In the genomic region with DNA sequence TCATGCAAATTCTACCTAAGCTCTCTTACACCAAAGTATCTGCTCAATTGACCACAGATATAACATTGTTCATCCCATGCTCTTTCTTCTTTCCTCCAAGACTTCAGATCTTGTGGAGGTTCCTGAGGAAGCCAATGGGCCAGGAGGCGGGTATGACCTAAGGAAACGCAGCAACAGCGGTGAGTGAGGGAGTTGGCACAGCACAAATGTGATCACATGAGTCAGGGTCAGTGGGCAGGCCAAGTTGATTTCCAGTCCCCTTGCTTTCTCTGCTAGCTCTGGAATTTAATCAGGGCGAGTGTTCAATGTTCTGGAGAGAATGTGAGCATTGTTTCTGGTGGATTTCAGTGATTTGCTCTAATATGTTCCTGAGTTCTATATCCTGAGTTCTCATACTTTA, we compare ENCODE assay signal across 20 cellular contexts.
"Had no signal": no experiment of that assay in that cellular context is flagged by ENCODE, and none has a peak within 500 bp of the region (broad histone marks: within the 10 kb centered on the region; RNA-seq: fewer than 3 reads in every experiment).

No MANE protein-coding gene starts in this region.

- H3K4me3 Mint-ChIP-seq: natural killer cell; neural crest cell; stimulated activated memory B cell treated with anti-CD40 and anti-IgM and Interleukin-4, amounts not matched to agents 10 μg/mL and 1 μg/mL and 100 μg/mL, for 72 hours; type B pancreatic cell had no signal

- H3K27ac Mint-ChIP-seq: natural killer cell; stimulated activated memory B cell treated with anti-CD40 and anti-IgM and Interleukin-4, amounts not matched to agents 10 μg/mL and 1 μg/mL and 100 μg/mL, for 72 hours; type B pancreatic cell had no signal

- H3K36me3 Mint-ChIP-seq: natural killer cell; stimulated activated memory B cell treated with anti-CD40 and anti-IgM and Interleukin-4, amounts not matched to agents 10 μg/mL and 1 μg/mL and 100 μg/mL, for 72 hours; type B pancreatic cell had no signal

- H3K9me3 Mint-ChIP-seq: neural crest cell; stimulated activated memory B cell treated with anti-CD40 and anti-IgM and Interleukin-4, amounts not matched to agents 10 μg/mL and 1 μg/mL and 100 μg/mL, for 72 hours; type B pancreatic cell had no signal

- H3K4me1 Mint-ChIP-seq: natural killer cell; stimulated activated memory B cell treated with anti-CD40 and anti-IgM and Interleukin-4, amounts not matched to agents 10 μg/mL and 1 μg/mL and 100 μg/mL, for 72 hours had no signal

- H3K27me3 Mint-ChIP-seq: stimulated activated memory B cell treated with anti-CD40 and anti-IgM and Interleukin-4, amounts not matched to agents 10 μg/mL and 1 μg/mL and 100 μg/mL, for 72 hours; type B pancreatic cell had no signal

- H3K27ac ChIP-seq: gastrocnemius medialis, left lung, neutrophil, pancreas, spleen, testis, tibial artery had no signal

- H3K36me3 ChIP-seq: gastrocnemius medialis, left lung, neutrophil, pancreas, sigmoid colon, spleen had no signal

- H3K9me3 ChIP-seq: gastrocnemius medialis, left lung, neutrophil, pancreas, sigmoid colon, spleen, testis, tibial artery had no signal

- H3K27me3 ChIP-seq: gastrocnemius medialis, left lung, neutrophil, pancreas, sigmoid colon, spleen, testis, tibial artery had no signal

- H3K4me1 ChIP-seq: gastrocnemius medialis, pancreas, testis had no signal

- ATAC-seq: gastrocnemius medialis; left lung; natural killer cell; pancreas; right cardiac atrium; stimulated activated memory B cell treated with anti-CD40 and anti-IgM and Interleukin-4, amounts not matched to agents 10 μg/mL and 1 μg/mL and 100 μg/mL, for 72 hours; stimulated activated naive CD8-positive, alpha-beta T cell treated with anti-CD3 and anti-CD28 coated beads, Interleukin-15, Interleukin-2, amounts not matched to agents 100 U/mL and 50 U/mL, for 24 hours had no signal

- H3K4me3 ChIP-seq: gastrocnemius medialis, left lung, pancreas, sigmoid colon, spleen, testis, tibial artery had no signal

- DNase-seq: central memory CD4-positive, alpha-beta T cell; effector memory CD4-positive, alpha-beta T cell; gastrocnemius medialis; head of caudate nucleus; left lung; mammary epithelial cell; natural killer cell; pancreas; right cardiac atrium; sigmoid colon; spleen; stimulated activated CD4-positive, alpha-beta T cell treated with anti-CD3 and anti-CD28 coated beads, Interleukin-4, amount 100 ng/mL, for 4 hours; stimulated activated naive CD8-positive, alpha-beta T cell treated with anti-CD3 and anti-CD28 coated beads, Interleukin-15, Interleukin-2, amounts not matched to agents 100 U/mL and 50 U/mL, for 24 hours; substantia nigra; testis; tibial artery had no signal
